ENCODE assay signal across 2 cellular contexts in the genomic region with DNA sequence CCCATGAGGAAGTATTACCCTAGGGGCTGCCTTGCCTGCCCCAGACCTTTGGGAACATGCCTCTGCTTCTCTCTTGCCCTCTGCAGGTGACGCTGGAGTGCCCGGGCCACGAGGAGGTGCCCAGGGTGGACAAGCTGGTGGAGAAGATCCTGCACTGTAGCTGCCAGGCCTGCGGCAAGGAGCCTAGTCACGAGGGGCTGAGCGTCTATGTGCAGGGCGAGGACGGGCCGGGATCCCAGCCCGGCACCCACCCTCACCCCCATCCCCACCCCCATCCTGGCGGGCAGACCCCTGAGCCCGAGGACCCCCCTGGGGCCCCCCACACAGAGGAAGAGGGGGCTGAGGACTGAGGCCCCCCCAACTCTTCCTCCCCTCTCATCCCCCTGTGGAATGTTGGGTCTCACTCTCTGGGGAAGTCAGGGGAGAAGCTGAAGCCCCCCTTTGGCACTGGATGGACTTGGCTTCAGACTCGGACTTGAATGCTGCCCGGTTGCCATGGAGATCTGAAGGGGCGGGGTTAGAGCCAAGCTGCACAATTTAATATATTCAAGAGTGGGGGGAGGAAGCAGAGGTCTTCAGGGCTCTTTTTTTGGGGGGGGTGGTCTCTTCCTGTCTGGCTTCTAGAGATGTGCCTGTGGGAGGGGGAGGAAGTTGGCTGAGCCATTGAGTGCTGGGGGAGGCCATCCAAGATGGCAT.
A peak's percentile ranks its signal among the peaks of the same experiment; 100 is the strongest.
TF ChIP-seq lines count a peak whose summit lies in the region.

No MANE protein-coding gene starts in this region.

TF ChIP-seq in IMR-90, 13 proteins besides CTCF, POLR2A, EP300 and RAD21:
- TF ChIP-seq, protein P1, sequence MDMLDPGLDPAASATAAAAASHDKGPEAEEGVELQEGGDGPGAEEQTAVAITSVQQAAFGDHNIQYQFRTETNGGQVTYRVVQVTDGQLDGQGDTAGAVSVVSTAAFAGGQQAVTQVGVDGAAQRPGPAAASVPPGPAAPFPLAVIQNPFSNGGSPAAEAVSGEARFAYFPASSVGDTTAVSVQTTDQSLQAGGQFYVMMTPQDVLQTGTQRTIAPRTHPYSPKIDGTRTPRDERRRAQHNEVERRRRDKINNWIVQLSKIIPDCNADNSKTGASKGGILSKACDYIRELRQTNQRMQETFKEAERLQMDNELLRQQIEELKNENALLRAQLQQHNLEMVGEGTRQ (IDR thresholded peaks at IDR 0.05; ENCODE audit: low read depth, low read length): no peak
- TF ChIP-seq MAFK (IDR thresholded peaks at IDR 0.05; ENCODE audit: low read depth, low read length): no peak
- no peak for TF ChIP-seq SMC3 (IDR thresholded peaks at IDR 0.05; ENCODE audit: low read depth, low read length)
- TF ChIP-seq BHLHE40 (IDR thresholded peaks at IDR 0.05; ENCODE audit: low read depth, low read length): no peak
- TF ChIP-seq FOS (IDR thresholded peaks at IDR 0.05; ENCODE audit: low read depth, low read length): no peak
- TF ChIP-seq MAZ (IDR thresholded peaks at IDR 0.05; ENCODE audit: borderline replicate concordance, low read depth, low read length): no peak
- no peak for TF ChIP-seq RCOR1 (IDR thresholded peaks at IDR 0.05; ENCODE audit: insufficient replicate concordance, low read length)
- no peak for TF ChIP-seq CEBPB (IDR thresholded peaks at IDR 0.05; ENCODE audit: low read depth, low read length)
- no peak for TF ChIP-seq RFX5 (IDR thresholded peaks at IDR 0.05; ENCODE audit: low read depth, low read length)

TF ChIP-seq in K562, 482 proteins besides CTCF, POLR2A, EP300 and RAD21:
- TF ChIP-seq, protein P2, sequence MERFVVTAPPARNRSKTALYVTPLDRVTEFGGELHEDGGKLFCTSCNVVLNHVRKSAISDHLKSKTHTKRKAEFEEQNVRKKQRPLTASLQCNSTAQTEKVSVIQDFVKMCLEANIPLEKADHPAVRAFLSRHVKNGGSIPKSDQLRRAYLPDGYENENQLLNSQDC (CRISPR knock-in tag; IDR thresholded peaks at IDR 0.05): no peak
- peak; percentile 80 for TF ChIP-seq RFX1 (IDR thresholded peaks at IDR 0.05)
- TF ChIP-seq EZH2 (IDR thresholded peaks at IDR 0.05; ENCODE audit: borderline replicate concordance, low read depth, low read length): no peak
